ENCODE assay signal across 1 cellular context in genomic region chr9:25917593-25918426, GRCh38.
TF ChIP-seq lines count a peak whose summit lies in the region.

No MANE protein-coding gene starts in this region.

TF ChIP-seq in SK-N-SH, 30 proteins besides CTCF, POLR2A, EP300 and RAD21 (continued from another document):
- TF ChIP-seq TAF1 (IDR thresholded peaks at IDR 0.05; ENCODE audit: borderline replicate concordance, low read depth, low read length) (no peak), ZBTB33 (IDR thresholded peaks at IDR 0.05; ENCODE audit: borderline replicate concordance, low read depth) (no peak), NFIC (IDR thresholded peaks at IDR 0.05; ENCODE audit: borderline replicate concordance) (peak; percentile 59; the same call in 1 of the 2 replicates), CHD2 (IDR thresholded peaks at IDR 0.05; ENCODE audit: low read length, partially characterized antibody) (no peak), NRF1 (IDR thresholded peaks at IDR 0.05; ENCODE audit: low read depth, low read length) (no peak), IRF3 (IDR thresholded peaks at IDR 0.05; ENCODE audit: low read depth, low read length) (no peak), ELF1 (IDR thresholded peaks at IDR 0.05) (no peak), TCF12 (IDR thresholded peaks at IDR 0.05) (peak; percentile 61), YY1 (IDR thresholded peaks at IDR 0.05; ENCODE audit: low read depth) (no peak), RCOR1 (IDR thresholded peaks at IDR 0.05; ENCODE audit: low read length) (no peak), POLR2AphosphoS5 (IDR thresholded peaks at IDR 0.05; ENCODE audit: low read depth, low read length) (no peak), MXI1 (IDR thresholded peaks at IDR 0.05; ENCODE audit: low read depth, low read length) (no peak), JUND (IDR thresholded peaks at IDR 0.05) (peak; percentile 69), RXRA (IDR thresholded peaks at IDR 0.05; ENCODE audit: borderline replicate concordance, low read depth) (0 out of 2 replicates have a peak, but pooled peaks have one; percentile 39), EZH2phosphoT487 (IDR thresholded peaks at IDR 0.05; ENCODE audit: borderline replicate concordance, low read depth) (no peak)
- TF ChIP-seq, protein P1, sequence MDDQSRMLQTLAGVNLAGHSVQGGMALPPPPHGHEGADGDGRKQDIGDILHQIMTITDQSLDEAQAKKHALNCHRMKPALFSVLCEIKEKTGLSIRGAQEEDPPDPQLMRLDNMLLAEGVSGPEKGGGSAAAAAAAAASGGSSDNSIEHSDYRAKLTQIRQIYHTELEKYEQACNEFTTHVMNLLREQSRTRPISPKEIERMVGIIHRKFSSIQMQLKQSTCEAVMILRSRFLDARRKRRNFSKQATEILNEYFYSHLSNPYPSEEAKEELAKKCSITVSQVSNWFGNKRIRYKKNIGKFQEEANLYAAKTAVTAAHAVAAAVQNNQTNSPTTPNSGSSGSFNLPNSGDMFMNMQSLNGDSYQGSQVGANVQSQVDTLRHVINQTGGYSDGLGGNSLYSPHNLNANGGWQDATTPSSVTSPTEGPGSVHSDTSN (IDR thresholded peaks at IDR 0.05) = peak; percentile 62
